Comparison of ENCODE assay signal across 12 cellular contexts in genomic region chr16:3797904-3798811, GRCh38.
DNase-seq lines count a peak whose midpoint lies in the region; ATAC-seq and TF ChIP-seq lines count a peak whose summit lies in the region.
"Had no signal": no experiment of that assay in that cellular context is flagged by ENCODE, and none has a peak within 500 bp of the region (broad histone marks: within the 10 kb centered on the region; RNA-seq: fewer than 3 reads in every experiment).

No MANE protein-coding gene starts in this region.

- DNase-seq in G401 (ENCODE audit: low spot score) (peak; percentile 37), memory B cell (ENCODE audit: low spot score in 2 of 2) (no peak), NCI-H2029 (lab: John Stamatoyannopoulos, UW) (no peak), left ventricle myocardium inferior (no peak), NCI-H1694 (lab: John Stamatoyannopoulos, UW) (no peak)
- DNase-seq: activated gamma-delta T cell treated with Interleukin-2 at 50 U/mL for 16 hours, DMS79 treated with DMSO at 0.1 percent for 48 hours, NCI-H748 treated with DMSO at 0.1 percent for 48 hours, nephron progenitor cell had no signal

- H3K9me3 Mint-ChIP-seq in memory B cell: no peaks in the 10 kb centered on the region
- H3K9me3 Mint-ChIP-seq: nephron progenitor cell had no signal

- no peak overlapping the region for H3K27ac ChIP-seq in OCI-LY3 (ENCODE audit: low read length)
- H3K27ac ChIP-seq in left ventricle myocardium inferior (replicated peaks): no peak overlapping the region

- H3K9me3 ChIP-seq in OCI-LY3 (ENCODE audit: insufficient read depth, low read length): no peaks in the 10 kb centered on the region
- H3K9me3 ChIP-seq in left ventricle myocardium inferior (replicated peaks): no peaks in the 10 kb centered on the region

- H3K27me3 Mint-ChIP-seq in memory B cell: no peaks in the 10 kb centered on the region

- peaks cover 11% of the 10 kb centered on the region for H3K36me3 Mint-ChIP-seq in memory B cell

- intact Hi-C loops in left ventricle myocardium inferior (cut with micrococcal nuclease): no loop called here

- no peak overlapping the region for H2AFZ ChIP-seq in OCI-LY3 (ENCODE audit: low read depth, low read length)

- peaks cover 33% of the 10 kb centered on the region for H3K4me1 Mint-ChIP-seq in memory B cell

- H3K4me1 ChIP-seq in OCI-LY3 (ENCODE audit: low read length) (peaks cover 32% of the 10 kb centered on the region), left ventricle myocardium inferior (peaks cover 74% of the 10 kb centered on the region)

- in situ Hi-C loops in G401 (cut with HindIII; ENCODE audit: low sequenced_read_pairs): no loop called here

- H3K4me2 ChIP-seq in OCI-LY3 (ENCODE audit: low read length): peak overlapping the region; percentile 56

- TF ChIP-seq CTCF in OCI-LY3 (IDR thresholded peaks at IDR 0.05; ENCODE audit: low read depth, low read length) (no peak), left ventricle myocardium inferior (IDR thresholded peaks at IDR 0.05; ENCODE audit: borderline replicate concordance) (no peak)

- peak overlapping the region; percentile 89 for H3K27ac Mint-ChIP-seq in memory B cell
- H3K27ac Mint-ChIP-seq: nephron progenitor cell had no signal

- H3K79me2 ChIP-seq in OCI-LY3 (ENCODE audit: low read length): peaks cover 65% of the 10 kb centered on the region

- H3K36me3 ChIP-seq in OCI-LY3 (replicated peaks; ENCODE audit: low read depth, low read length) (no peaks in the 10 kb centered on the region), left ventricle myocardium inferior (no peaks in the 10 kb centered on the region)

- H4K20me1 ChIP-seq in OCI-LY3 (ENCODE audit: insufficient read depth, low read length): peaks cover 71% of the 10 kb centered on the region

- peak overlapping the region; percentile 74 for H3K4me3 Mint-ChIP-seq in memory B cell
- H3K4me3 Mint-ChIP-seq: nephron progenitor cell had no signal

- H3K4me3 ChIP-seq in OCI-LY3 (ENCODE audit: low read length): peak overlapping the region; percentile 54
- H3K4me3 ChIP-seq in left ventricle myocardium inferior: no peak overlapping the region

- ATAC-seq in GM21381 (IDR thresholded peaks at IDR 0.05; ENCODE audit: unreplicated experiment) (peak; percentile 66), memory B cell (ENCODE audit: low read depth) (peak; percentile 64), HG03378 (IDR thresholded peaks at IDR 0.05; ENCODE audit: unreplicated experiment) (no peak)

- no peak overlapping the region for H3K9ac ChIP-seq in OCI-LY3 (ENCODE audit: low read length)

- H3K27me3 ChIP-seq in OCI-LY3 (ENCODE audit: low read depth, low read length) (0 out of 2 replicates have a peak, but pooled peaks cover 6% of the 10 kb centered on the region), left ventricle myocardium inferior (ENCODE audit: low read depth) (no peaks in the 10 kb centered on the region)
